Comparison of ENCODE assay signal across 17 cellular contexts in genomic region chr5:1127991-1128785, GRCh38. TPM values are rescaled to one million over a fixed set of nuclear protein-coding genes. Genes with fewer than 3 reads are reported as not detected.
DNase-seq lines count a peak whose midpoint lies in the region; ATAC-seq and TF ChIP-seq lines count a peak whose summit lies in the region.
"Had no signal": no experiment of that assay in that cellular context is flagged by ENCODE, and none has a peak within 500 bp of the region (broad histone marks: within the 10 kb centered on the region; RNA-seq: fewer than 3 reads in every experiment).

No MANE protein-coding gene starts in this region.

- H3K4me1 ChIP-seq in mesenchymal stem cell (ENCODE audit: control insufficient read depth, insufficient read depth, low read depth, low read length): peaks cover 2% of the 10 kb centered on the region

- H4K8ac ChIP-seq in mesenchymal stem cell (ENCODE audit: low read length): peak overlapping the region; percentile 59

- peaks cover 0 to 7% of the 10 kb centered on the region in 2 donors for H3K4me1 Mint-ChIP-seq in immature natural killer cell

- H3K23ac ChIP-seq in mesenchymal stem cell (ENCODE audit: low read length in 2 of 2): no peak overlapping the region

- peak overlapping the region; percentile 10 for H2AFZ ChIP-seq in mesenchymal stem cell (ENCODE audit: low read depth, low read length)

- H2BK120ac ChIP-seq in mesenchymal stem cell (ENCODE audit: low read depth, low read length): peak overlapping the region; percentile 7

- H3K27me3 ChIP-seq in mesenchymal stem cell (ENCODE audit: control insufficient read depth in 1 of 2, insufficient read depth in 1 of 2, low read length in 2 of 2): peaks cover 57 to 72% of the 10 kb centered on the region in 2 experiments
- H3K27me3 ChIP-seq: BE2C, SJCRH30 had no signal

- H3K9me3 Mint-ChIP-seq in immature natural killer cell: no peaks in the 10 kb centered on the region

- no peak overlapping the region for H3K4me2 ChIP-seq in mesenchymal stem cell (ENCODE audit: low read length, poor library complexity, severe bottlenecking)

- H2BK12ac ChIP-seq in mesenchymal stem cell (ENCODE audit: low read length in 2 of 2): peak overlapping the region; percentile 75 to 94

- no peak overlapping the region for H3K4me3 Mint-ChIP-seq in immature natural killer cell
- H3K4me3 Mint-ChIP-seq: nephron progenitor cell had no signal

- no peak for TF ChIP-seq CTCF in C4-2B (conservative IDR thresholded peaks at IDR 0.05)

- H3K36me3 ChIP-seq in mesenchymal stem cell (ENCODE audit: control insufficient read depth in 1 of 2, insufficient read depth in 2 of 2, low read depth in 1 of 2, low read length in 2 of 2): no peaks in the 10 kb centered on the region
- H3K36me3 ChIP-seq: BE2C, brain microvascular endothelial cell, SJCRH30 had no signal

- no peak for ATAC-seq in GM19463 (IDR thresholded peaks at IDR 0.05; ENCODE audit: unreplicated experiment)
- ATAC-seq: K562 had no signal

- peak overlapping the region; percentile 45 to 84 for H3K4ac ChIP-seq in mesenchymal stem cell (ENCODE audit: low read depth in 1 of 2, low read length in 2 of 2)

- peak overlapping the region; percentile 95 for H3K27ac ChIP-seq in C4-2B
- H3K27ac ChIP-seq in mesenchymal stem cell (ENCODE audit: low read length, poor library complexity, severe bottlenecking): no peak overlapping the region
- H3K27ac ChIP-seq: brain microvascular endothelial cell, SJCRH30 had no signal

- no peak overlapping the region for H2AK5ac ChIP-seq in mesenchymal stem cell (ENCODE audit: low read length, severe bottlenecking)

- in situ Hi-C loops in KBM-7 (cut with MboI; ENCODE audit: low pct_unique_long_range_greater_than_20kb, low sequenced_read_pairs): no loop called here

- WGBS in mesenchymal stem cell: 75% methylated on average over 18 of the region's 18 CpGs

- H2BK15ac ChIP-seq in mesenchymal stem cell (ENCODE audit: low read depth, poor library complexity, severe bottlenecking): no peak overlapping the region

- no peak overlapping the region for H3K4me3 ChIP-seq in mesenchymal stem cell (ENCODE audit: insufficient read depth in 1 of 2, low read depth in 1 of 2, low read length in 2 of 2)
- H3K4me3 ChIP-seq: K562, SJCRH30, skin epidermis had no signal

- no peaks in the 10 kb centered on the region for H3K79me1 ChIP-seq in mesenchymal stem cell (replicated peaks; ENCODE audit: low read length, poor library complexity, severe bottlenecking)

- peak overlapping the region; percentile 63 to 93 for H3K18ac ChIP-seq in mesenchymal stem cell (ENCODE audit: low read depth in 1 of 2, low read length in 2 of 2)

- peaks cover 0 to 4% (median 1%) of the 10 kb centered on the region in 3 donors for H3K27me3 Mint-ChIP-seq in immature natural killer cell (ENCODE audit: low read depth in 3 of 3)

- H3K9ac ChIP-seq in mesenchymal stem cell (ENCODE audit: low read length): no peak overlapping the region

- peak overlapping the region; percentile 91 for H4K91ac ChIP-seq in mesenchymal stem cell (ENCODE audit: low read length)

- no peak overlapping the region for H2BK5ac ChIP-seq in mesenchymal stem cell (ENCODE audit: low read depth, low read length, poor library complexity, severe bottlenecking)

- H3K27ac Mint-ChIP-seq in immature natural killer cell: no peak overlapping the region
- H3K27ac Mint-ChIP-seq: nephron progenitor cell had no signal

- no peaks in the 10 kb centered on the region for H3K9me3 ChIP-seq in mesenchymal stem cell (ENCODE audit: control insufficient read depth, low read length)
- H3K9me3 ChIP-seq: BE2C, SJCRH30 had no signal

- H3K36me3 Mint-ChIP-seq in immature natural killer cell: no peaks in the 10 kb centered on the region

- H3K14ac ChIP-seq in mesenchymal stem cell (ENCODE audit: low read length in 2 of 2): peak overlapping the region in 1 of 2 experiments; percentile 71

- peak; percentile 81 for DNase-seq in NCI-H2029 treated with DMSO at 0.1 percent for 48 hours (lab: John Stamatoyannopoulos, UW)
- DNase-seq in dermis blood vessel endothelial cell: peak; percentile 35
- peak; percentile 97 for DNase-seq in mesenchymal stem cell
- no peak for DNase-seq in immature natural killer cell
- no peak for DNase-seq in KBM-7
- DNase-seq in GM19238 (ENCODE audit: insufficient read length, low spot score): no peak
- DNase-seq: activated CD4-positive, CD25-positive, alpha-beta regulatory T cell; BE2C; brain microvascular endothelial cell; erythroblast; NCI-H446 treated with DMSO at 0.1 percent for 48 hours; nephron progenitor cell; SJCRH30 had no signal

RNA-seq across cellular contexts. Expression of gene SLC12A7, which starts 16.3 kb away (rescaled TPM):
- total RNA-seq in dermis blood vessel endothelial cell: 31.3 and 38.8 TPM in 2 replicates
- 23.4 TPM for polyA plus RNA-seq in mesenchymal stem cell (2013, experiment 1 of 2)
- polyA plus RNA-seq in mesenchymal stem cell (2013, experiment 2 of 2): 22.9 TPM
- 10 to 100 TPM in 1 of 3 donors, 1 to 10 TPM in 2; 9.5 to 18.2 (median 9.7) TPM for polyA plus RNA-seq in immature natural killer cell

Comparison
In these comparisons a context has a peak if more than half of its experiments do, and no peak if none do; other contexts are left out.
1. DNase-seq: peak in NCI-H2029 treated with DMSO at 0.1 percent for 48 hours (single experiment), dermis blood vessel endothelial cell (single experiment) and mesenchymal stem cell (single experiment); none in immature natural killer cell (0 of 3), KBM-7 (single experiment) and GM19238 (single experiment).